In genomic region chr20:51028616-51029263, GRCh38 we compare ENCODE assay signal across 18 cellular contexts. TPM values are rescaled to one million over a fixed set of nuclear protein-coding genes. Genes with fewer than 3 reads are reported as not detected.
A peak's percentile ranks its signal among the peaks of the same experiment; 100 is the strongest.
DNase-seq lines count a peak whose midpoint lies in the region; ATAC-seq, FAIRE-seq and TF ChIP-seq lines count a peak whose summit lies in the region.
"Had no signal": no experiment of that assay in that cellular context is flagged by ENCODE, and none has a peak within 500 bp of the region (broad histone marks: within the 10 kb centered on the region; RNA-seq: fewer than 3 reads in every experiment).

No MANE protein-coding gene starts in this region.

- H3K36me3 Mint-ChIP-seq in activated CD4-positive, alpha-beta T cell treated with anti-CD3 and anti-CD28 coated beads, Interleukin-2, amount 10 ng/mL, durations not matched to agents 7 days and 5 days (ENCODE audit: low read depth): no peaks in the 10 kb centered on the region
- no peaks in the 10 kb centered on the region for H3K36me3 Mint-ChIP-seq in activated CD4-positive, alpha-beta T cell treated with anti-CD3 and anti-CD28 coated beads for 36 hours (ENCODE audit: low read depth)

- H3K27me3 ChIP-seq in breast epithelium: peaks cover 0 to 67% of the 10 kb centered on the region in 2 donors

- intact Hi-C loops in activated CD4-positive, alpha-beta T cell treated with anti-CD3 and anti-CD28 coated beads for 36 hours (cut with DNase I, micrococcal nuclease): no loop called here
- intact Hi-C loops in breast epithelium (cut with DNase I; ENCODE audit: low total_unique reads): no loop called here

- H3K9me3 Mint-ChIP-seq in activated CD4-positive, alpha-beta T cell treated with anti-CD3 and anti-CD28 coated beads, Interleukin-2, amount 10 ng/mL, durations not matched to agents 7 days and 5 days: peaks cover 6% of the 10 kb centered on the region
- peaks cover 5% of the 10 kb centered on the region for H3K9me3 Mint-ChIP-seq in activated CD4-positive, alpha-beta T cell treated with anti-CD3 and anti-CD28 coated beads for 36 hours (ENCODE audit: low read depth)

- no peak for TF ChIP-seq CTCF in breast epithelium (IDR thresholded peaks at IDR 0.05)

- no peaks in the 10 kb centered on the region for H3K4me1 ChIP-seq in breast epithelium

- POLR2A ChIA-PET in activated CD4-positive, alpha-beta T cell treated with anti-CD3 and anti-CD28 coated beads, Interleukin-2, amount 10 ng/mL, durations not matched to agents 7 days and 5 days (lab: Charles Lee): interaction anchor here (1.1 kb wide), 1 partner anchor 225 kb away, joined by 4 read pairs; no protein-coding TSS in a partner anchor
- POLR2A ChIA-PET in activated CD4-positive, alpha-beta T cell treated with anti-CD3 and anti-CD28 coated beads for 36 hours (lab: Charles Lee): no interaction called here

- no peaks in the 10 kb centered on the region for H3K4me1 Mint-ChIP-seq in activated CD4-positive, alpha-beta T cell treated with anti-CD3 and anti-CD28 coated beads, Interleukin-2, amount 10 ng/mL, durations not matched to agents 7 days and 5 days
- H3K4me1 Mint-ChIP-seq in activated CD4-positive, alpha-beta T cell treated with anti-CD3 and anti-CD28 coated beads for 36 hours: peaks cover 6% of the 10 kb centered on the region

- H3K27ac Mint-ChIP-seq in activated CD4-positive, alpha-beta T cell treated with anti-CD3 and anti-CD28 coated beads, Interleukin-2, amount 10 ng/mL, durations not matched to agents 7 days and 5 days: peak overlapping the region; percentile 66
- no peak overlapping the region for H3K27ac Mint-ChIP-seq in activated CD4-positive, alpha-beta T cell treated with anti-CD3 and anti-CD28 coated beads for 36 hours

- DNase-seq in activated CD4-positive, alpha-beta T cell treated with anti-CD3 and anti-CD28 coated beads, Interleukin-2, amount 10 ng/mL, durations not matched to agents 7 days and 5 days: no peak
- no peak for DNase-seq in activated CD4-positive, alpha-beta T cell treated with anti-CD3 and anti-CD28 coated beads for 36 hours
- DNase-seq in RPMI7951 (ENCODE audit: low read depth) (peak; percentile 23), epidermal melanocyte (ENCODE audit: insufficient read length, low spot score) (peak; percentile 11), urothelium cell line (ENCODE audit: low spot score) (no peak), breast epithelium (ENCODE audit: low spot score in 2 of 2) (no peak), substantia nigra (lab: John Stamatoyannopoulos, UW) (no peak), HuH-7 (ENCODE audit: low spot score) (no peak)
- DNase-seq: 8988T, GOT3, MM.1S, NCI-H1105, NCI-H1694 treated with DMSO at 0.1 percent for 48 hours, NCI-H2107, NCI-H2227 treated with DMSO at 0.1 percent for 48 hours, SHP77 treated with DMSO at 0.1 percent for 48 hours had no signal

- ATAC-seq in activated CD4-positive, alpha-beta T cell treated with anti-CD3 and anti-CD28 coated beads for 36 hours: no peak

- CTCF ChIA-PET in activated CD4-positive, alpha-beta T cell treated with anti-CD3 and anti-CD28 coated beads, Interleukin-2, amount 10 ng/mL, durations not matched to agents 7 days and 5 days (lab: Charles Lee): interaction anchor here (1.2 kb wide), 1 partner anchor 41 kb away, joined by 5 read pairs; no protein-coding TSS in a partner anchor
- CTCF ChIA-PET in activated CD4-positive, alpha-beta T cell treated with anti-CD3 and anti-CD28 coated beads for 36 hours (lab: Charles Lee): interaction anchor here (1.1 to 1.2 kb wide), 2 partner anchors 14 to 36 kb away, joined by 3 to 7 read pairs; no protein-coding TSS in a partner anchor

- no peak overlapping the region for H3K4me3 Mint-ChIP-seq in activated CD4-positive, alpha-beta T cell treated with anti-CD3 and anti-CD28 coated beads, Interleukin-2, amount 10 ng/mL, durations not matched to agents 7 days and 5 days
- no peak overlapping the region for H3K4me3 Mint-ChIP-seq in activated CD4-positive, alpha-beta T cell treated with anti-CD3 and anti-CD28 coated beads for 36 hours

- peak; percentile 40 for FAIRE-seq in urothelium cell line (lab: Jason Lieb, UNC)
- FAIRE-seq: GM12892, RCC 7860 had no signal

- H3K36me3 ChIP-seq in breast epithelium: no peaks in the 10 kb centered on the region

- no peak for TF ChIP-seq POLR2A in breast epithelium (IDR thresholded peaks at IDR 0.05)

- H3K4me3 ChIP-seq in breast epithelium: no peak overlapping the region

- H3K27ac ChIP-seq in breast epithelium (no peak overlapping the region), substantia nigra (ENCODE audit: low read depth, low read length, poor library complexity, severe bottlenecking) (no peak overlapping the region)

- H3K9me3 ChIP-seq in breast epithelium: no peaks in the 10 kb centered on the region

- peaks cover 61% of the 10 kb centered on the region for H3K27me3 Mint-ChIP-seq in activated CD4-positive, alpha-beta T cell treated with anti-CD3 and anti-CD28 coated beads, Interleukin-2, amount 10 ng/mL, durations not matched to agents 7 days and 5 days
- H3K27me3 Mint-ChIP-seq in activated CD4-positive, alpha-beta T cell treated with anti-CD3 and anti-CD28 coated beads for 36 hours: peaks cover 72% of the 10 kb centered on the region

RNA-seq across cellular contexts. Expression of gene KCNG1, which starts 5.8 kb away (rescaled TPM):
- not detected for total RNA-seq in activated CD4-positive, alpha-beta T cell treated with anti-CD3 and anti-CD28 coated beads, Interleukin-2, amount 10 ng/mL, durations not matched to agents 7 days and 5 days
- 1 to 10 TPM; 2.5 to 2.8 TPM for total RNA-seq in activated CD4-positive, alpha-beta T cell treated with anti-CD3 and anti-CD28 coated beads for 36 hours
- 7.7 and 17.9 TPM in 2 replicates for total RNA-seq in RPMI7951 (2014; rRNA removed; shearing (Covaris generic))
- 1 to 10 TPM in 2 of 3 donors, not detected in 1; 1.3 to 7.0 TPM for total RNA-seq in breast epithelium

Comparison
In these comparisons a context has a peak if more than half of its experiments do, and no peak if none do; other contexts are left out.
1. DNase-seq: peak in RPMI7951 (single experiment) and epidermal melanocyte (single experiment); none in activated CD4-positive, alpha-beta T cell treated with anti-CD3 and anti-CD28 coated beads, Interleukin-2, amount 10 ng/mL, durations not matched to agents 7 days and 5 days (single experiment), activated CD4-positive, alpha-beta T cell treated with anti-CD3 and anti-CD28 coated beads for 36 hours (single experiment), urothelium cell line (single experiment), breast epithelium (0 of 2), substantia nigra (0 of 49) and HuH-7 (single experiment).